19 cellular contexts compared by ENCODE assay signal in genomic region chr5:165224366-165224765, GRCh38.
"Had no signal": no experiment of that assay in that cellular context is flagged by ENCODE, and none has a peak within 500 bp of the region (broad histone marks: within the 10 kb centered on the region; RNA-seq: fewer than 3 reads in every experiment).

No MANE protein-coding gene starts in this region.

- DNase-seq: MV-4-11, NCI-H1048, NCI-H1105, NCI-H1417 treated with DMSO at 0.1 percent for 48 hours, NCI-H146, NCI-H1694 treated with DMSO at 0.1 percent for 48 hours, NCI-H1930, NCI-H2081, NCI-H2107, NCI-H2227 treated with DMSO at 0.1 percent for 48 hours, NCI-H524, NCI-H526 treated with DMSO at 0.1 percent for 48 hours, NCI-H774, Right ventricle myocardium superior, RPMI8226, SIG-M5 had no signal

- H3K27me3 ChIP-seq: SJSA1 had no signal

- ATAC-seq: K562 had no signal

- H3K36me3 ChIP-seq: SJSA1 had no signal

- H3K4me3 ChIP-seq: K562, SJSA1 had no signal

- H3K27ac ChIP-seq: HL-60, SJSA1 had no signal

- H3K4me1 ChIP-seq: SJSA1 had no signal
